20 cellular contexts compared by ENCODE assay signal in genomic region chr14:94571395-94571794, GRCh38. TPM values are rescaled to one million over a fixed set of nuclear protein-coding genes. Genes with fewer than 3 reads are reported as not detected.
DNase-seq lines count a peak whose midpoint lies in the region; ATAC-seq and TF ChIP-seq lines count a peak whose summit lies in the region.
"Had no signal": no experiment of that assay in that cellular context is flagged by ENCODE, and none has a peak within 500 bp of the region (broad histone marks: within the 10 kb centered on the region; RNA-seq: fewer than 3 reads in every experiment).

No MANE protein-coding gene starts in this region.

- no peaks in the 10 kb centered on the region for H3K27me3 Mint-ChIP-seq in type B pancreatic cell
- H3K27me3 Mint-ChIP-seq: activated CD4-positive, alpha-beta T cell treated with anti-CD3 and anti-CD28 coated beads for 36 hours had no signal

- DNase-seq in EH (ENCODE audit: low read depth) = peak; percentile 6
- DNase-seq in coronary artery (ENCODE audit: low spot score) = peak; percentile 73
- peak; percentile 52 to 78 (median 65) for DNase-seq in right cardiac atrium
- DNase-seq in posterior vena cava (ENCODE audit: low spot score) = peak; percentile 76
- no peak for DNase-seq in HAP-1 (ENCODE audit: low spot score in 2 of 2)
- DNase-seq in type B pancreatic cell (ENCODE audit: extremely low spot score, unreplicated experiment) = no peak
- DNase-seq in activated CD4-positive, CD25-positive, alpha-beta regulatory T cell (lab: John Stamatoyannopoulos, UW) = no peak
- DNase-seq: 8988T; activated CD4-positive, alpha-beta T cell treated with anti-CD3 and anti-CD28 coated beads for 36 hours; KBM-7; naive B cell; NCI-H1092 treated with DMSO at 0.1 percent for 48 hours; NCI-H2227 treated with DMSO at 0.1 percent for 48 hours; SJCRH30; stimulated activated CD4-positive, alpha-beta T cell treated with anti-CD3 and anti-CD28 coated beads, Interleukin-1b, Interleukin-23, amount 100 ng/mL, for 48 hours had no signal

- H3K9me3 Mint-ChIP-seq in type B pancreatic cell = no peaks in the 10 kb centered on the region
- H3K9me3 Mint-ChIP-seq: activated naive CD4-positive, alpha-beta T cell treated with anti-CD3 and anti-CD28 coated beads, Interleukin-2, amount 50 U/mL, for 24 hours had no signal

- H3K4me3 Mint-ChIP-seq in type B pancreatic cell = no peak overlapping the region
- H3K4me3 Mint-ChIP-seq: activated CD4-positive, alpha-beta T cell treated with anti-CD3 and anti-CD28 coated beads for 36 hours; activated naive CD4-positive, alpha-beta T cell treated with anti-CD3 and anti-CD28 coated beads, Interleukin-2, amount 50 U/mL, for 24 hours; naive B cell had no signal

- H3K27ac ChIP-seq in coronary artery = peak overlapping the region in 1 of 2 donors; percentile 56
- H3K27ac ChIP-seq in right cardiac atrium (ENCODE audit: low read length) = peak overlapping the region; percentile 54
- H3K27ac ChIP-seq: BLaER1 treated with 17β-estradiol and CSF1 and Interleukin-3, amounts not matched to agents 10 nM and 100 nM; SJCRH30 had no signal

- H3K27ac Mint-ChIP-seq in type B pancreatic cell = no peak overlapping the region
- H3K27ac Mint-ChIP-seq: activated CD4-positive, alpha-beta T cell treated with anti-CD3 and anti-CD28 coated beads for 36 hours; activated naive CD4-positive, alpha-beta T cell treated with anti-CD3 and anti-CD28 coated beads, Interleukin-2, amount 50 U/mL, for 24 hours had no signal

- H3K4me3 ChIP-seq in coronary artery (no peak overlapping the region), right cardiac atrium (ENCODE audit: low read length) (no peak overlapping the region), HAP-1 (no peak overlapping the region)
- H3K4me3 ChIP-seq: BLaER1 treated with 17β-estradiol and CSF1 and Interleukin-3, amounts not matched to agents 10 nM and 100 nM; SJCRH30 had no signal

- H3K4me1 Mint-ChIP-seq in type B pancreatic cell (ENCODE audit: unreplicated experiment) = no peaks in the 10 kb centered on the region
- H3K4me1 Mint-ChIP-seq: activated CD4-positive, alpha-beta T cell treated with anti-CD3 and anti-CD28 coated beads for 36 hours; activated naive CD4-positive, alpha-beta T cell treated with anti-CD3 and anti-CD28 coated beads, Interleukin-2, amount 50 U/mL, for 24 hours; naive B cell had no signal

- 43% methylated on average over 7 of the region's 7 CpGs for WGBS in right cardiac atrium

- H3K27me3 ChIP-seq in right cardiac atrium (ENCODE audit: control insufficient read depth, insufficient read depth) (no peaks in the 10 kb centered on the region), HAP-1 (ENCODE audit: low read depth) (no peaks in the 10 kb centered on the region; the same call in 1 of the 2 replicates)
- H3K27me3 ChIP-seq: BLaER1 treated with 17β-estradiol and CSF1 and Interleukin-3, amounts not matched to agents 10 nM and 100 nM; SJCRH30 had no signal

- in situ Hi-C loops in HAP-1 (cut with MboI; ENCODE audit: low sequenced_read_pairs) = no loop called here

- peak; percentile 62 for ATAC-seq in right cardiac atrium
- no peak for ATAC-seq in HG02798 (IDR thresholded peaks at IDR 0.05; ENCODE audit: poor library complexity, unreplicated experiment)
- ATAC-seq: activated CD4-positive, alpha-beta T cell treated with anti-CD3 and anti-CD28 coated beads for 36 hours had no signal

- TF ChIP-seq CTCF in coronary artery (IDR thresholded peaks at IDR 0.05) (no peak), type B pancreatic cell (conservative IDR thresholded peaks at IDR 0.05) (no peak)

- H3K4me1 ChIP-seq in right cardiac atrium (ENCODE audit: control insufficient read depth, insufficient read depth, low read length) (peaks cover 6% of the 10 kb centered on the region), HAP-1 (no peaks in the 10 kb centered on the region)
- H3K4me1 ChIP-seq: SJCRH30 had no signal

- intact Hi-C loops in right cardiac atrium (cut with DNase I) = no loop called here
- intact Hi-C loops in posterior vena cava (cut with DNase I) = loop anchor here in 1 of 2 donors (5.0 kb wide), 1 partner anchor 1079 kb away; no protein-coding TSS in a partner anchor

- H3K36me3 Mint-ChIP-seq in type B pancreatic cell = no peaks in the 10 kb centered on the region
- H3K36me3 Mint-ChIP-seq: activated naive CD4-positive, alpha-beta T cell treated with anti-CD3 and anti-CD28 coated beads, Interleukin-2, amount 50 U/mL, for 24 hours; naive B cell had no signal

- no peaks in the 10 kb centered on the region for H3K36me3 ChIP-seq in HAP-1 (replicated peaks)
- H3K36me3 ChIP-seq: BLaER1 treated with 17β-estradiol and CSF1 and Interleukin-3, amounts not matched to agents 10 nM and 100 nM; SJCRH30 had no signal

- H3K9me3 ChIP-seq in right cardiac atrium (ENCODE audit: control insufficient read depth, low read length) (no peaks in the 10 kb centered on the region), HAP-1 (no peaks in the 10 kb centered on the region)
- H3K9me3 ChIP-seq: BLaER1 treated with 17β-estradiol and CSF1 and Interleukin-3, amounts not matched to agents 10 nM and 100 nM; SJCRH30 had no signal

RNA-seq across cellular contexts. Expression of gene SERPINA5, which starts 9.8 kb away (rescaled TPM):
- 10 to 100 TPM in 3 of 4 donors, 1 to 10 TPM in 1; 4.6 to 14.4 (median 13.9) TPM for total RNA-seq in right cardiac atrium
- 13.2 TPM for polyA plus RNA-seq in right cardiac atrium
- total RNA-seq in posterior vena cava = 10 to 100 TPM in 1 of 2 donors, 1 to 10 TPM in 1; 5.2 to 13.6 TPM
- total RNA-seq in type B pancreatic cell (ENCODE audit: low replicate concordance) = 4.9 and 7.7 TPM in 2 replicates
- total RNA-seq: activated CD4-positive, alpha-beta T cell treated with anti-CD3 and anti-CD28 coated beads for 36 hours; endothelial cell of umbilical vein had no signal

RNA-seq across cellular contexts. Expression of gene SERPINA4, which starts 10.2 kb away (rescaled TPM):
- not detected for total RNA-seq in right cardiac atrium
- not detected for polyA plus RNA-seq in right cardiac atrium
- not detected for total RNA-seq in posterior vena cava
- total RNA-seq in type B pancreatic cell (ENCODE audit: low replicate concordance) = 1.4 TPM in 2 replicates
- total RNA-seq: activated CD4-positive, alpha-beta T cell treated with anti-CD3 and anti-CD28 coated beads for 36 hours; endothelial cell of umbilical vein; kidney epithelial cell; SJCRH30 had no signal
- polyA plus RNA-seq: endothelial cell of umbilical vein had no signal

RNA-seq across cellular contexts. Expression of gene SERPINA3, which starts 40.8 kb away (rescaled TPM):
- total RNA-seq in right cardiac atrium (100 to 1,000 TPM in 3 of 4 donors, 10 to 100 TPM in 1; 56.4 to 390 (median 216) TPM), posterior vena cava (100 to 1,000 TPM; 279 to 301 TPM), type B pancreatic cell (ENCODE audit: low replicate concordance) (3.5 and 7.1 TPM in 2 replicates)
- polyA plus RNA-seq in right cardiac atrium = 114 TPM
- total RNA-seq: activated CD4-positive, alpha-beta T cell treated with anti-CD3 and anti-CD28 coated beads for 36 hours; endothelial cell of umbilical vein; SJCRH30 had no signal
- polyA plus RNA-seq: endothelial cell of umbilical vein had no signal

Comparison
In these comparisons a context has a peak if more than half of its experiments do, and no peak if none do; other contexts are left out.
1. DNase-seq: peak in EH (single experiment), coronary artery (single experiment), right cardiac atrium (3 of 3) and posterior vena cava (single experiment); none in HAP-1 (0 of 2), type B pancreatic cell (single experiment) and activated CD4-positive, CD25-positive, alpha-beta regulatory T cell (0 of 4).